In the genomic region with DNA sequence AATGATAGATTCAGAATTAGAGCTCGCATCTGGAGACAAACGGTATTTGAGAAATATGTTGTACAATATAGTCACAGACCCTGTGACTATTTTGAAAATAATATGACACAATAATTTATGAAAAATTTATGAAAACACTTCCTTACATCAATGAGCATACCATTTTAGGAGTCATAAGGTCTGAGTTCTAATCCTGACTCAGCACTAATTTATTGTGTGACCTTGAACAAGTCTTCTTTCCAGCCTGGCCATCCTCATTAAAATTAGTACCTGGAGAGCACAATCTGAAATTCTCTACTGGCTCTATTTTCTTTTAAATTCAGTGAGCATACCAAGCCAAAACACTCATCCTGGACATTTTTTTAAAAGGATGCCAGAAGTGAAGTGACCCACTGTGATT, we compare ENCODE assay signal across 3 cellular contexts.
A peak's percentile ranks its signal among the peaks of the same experiment; 100 is the strongest.
TF ChIP-seq lines count a peak whose summit lies in the region.

No MANE protein-coding gene starts in this region.

TF ChIP-seq in A549, 52 proteins besides CTCF, POLR2A, EP300 and RAD21 (continued from another document):
- TF ChIP-seq EHMT2 (IDR thresholded peaks at IDR 0.05; ENCODE audit: low read depth) = no peak
TF ChIP-seq in A549: peak in this region for 1.

TF ChIP-seq in IMR-90, 13 proteins besides CTCF, POLR2A, EP300 and RAD21 (continued from another document):
- no peak for TF ChIP-seq RCOR1 (IDR thresholded peaks at IDR 0.05; ENCODE audit: insufficient replicate concordance, low read length)

TF ChIP-seq in K562, 482 proteins besides CTCF, POLR2A, EP300 and RAD21 (continued from another document):
- TF ChIP-seq MAFK (IDR thresholded peaks at IDR 0.05; ENCODE audit: low read length) (peak; percentile 36; the same call in 1 of the 2 replicates), FOSL1 (tag; conservative IDR thresholded peaks at IDR 0.05) (no peak)
